Comparison of ENCODE assay signal across 21 cellular contexts in genomic region chr18:48989304-48990284, GRCh38. TPM values are rescaled to one million over a fixed set of nuclear protein-coding genes. Genes with fewer than 3 reads are reported as not detected.
DNase-seq lines count a peak whose midpoint lies in the region; ATAC-seq, FAIRE-seq and TF ChIP-seq lines count a peak whose summit lies in the region.
"Had no signal": no experiment of that assay in that cellular context is flagged by ENCODE, and none has a peak within 500 bp of the region (broad histone marks: within the 10 kb centered on the region; RNA-seq: fewer than 3 reads in every experiment).

No MANE protein-coding gene starts in this region.

- H3K4me1 ChIP-seq in vagina (peaks cover 22% of the 10 kb centered on the region), PC-3 (ENCODE audit: insufficient read depth, low read length) (peaks cover 46% of the 10 kb centered on the region)

- H2AFZ ChIP-seq in PC-3 (ENCODE audit: low read length), result no peak overlapping the region

- no TSS peak for BruUV-seq in PC-3 (replicated peaks; lab: Mats Ljungman, UMichigan)

- peaks cover 62% of the 10 kb centered on the region for H3K4me1 Mint-ChIP-seq in mesothelial cell of epicardium

- H3K9me3 Mint-ChIP-seq in mesothelial cell of epicardium, result no peaks in the 10 kb centered on the region
- H3K9me3 Mint-ChIP-seq: memory B cell had no signal

- H3K27ac ChIP-seq in vagina, result peak overlapping the region; percentile 44
- no peak overlapping the region; the same call in 1 of the 2 replicates for H3K27ac ChIP-seq in PC-3 (ENCODE audit: low read length)
- H3K27ac ChIP-seq: BLaER1, KMS-11 had no signal

- no peak for FAIRE-seq in RCC 7860 (lab: Jason Lieb, UNC)
- FAIRE-seq: GM12891 had no signal

- POLR2A ChIA-PET in PC-3 (lab: Charles Lee; ENCODE audit: unreplicated experiment), result no interaction called here

- H4K20me1 ChIP-seq in PC-3 (ENCODE audit: low read length), result no peaks in the 10 kb centered on the region
- H4K20me1 ChIP-seq: BLaER1 had no signal

- no peak overlapping the region for H3K9ac ChIP-seq in PC-3 (ENCODE audit: low read length)
- H3K9ac ChIP-seq: BLaER1, KMS-11, SK-N-SH had no signal

- H3K4me3 ChIP-seq in vagina (no peak overlapping the region), PC-3 (ENCODE audit: low read length) (no peak overlapping the region)
- H3K4me3 ChIP-seq: BLaER1 had no signal

- no peak overlapping the region for H3K4me2 ChIP-seq in PC-3 (ENCODE audit: low read length)
- H3K4me2 ChIP-seq: BLaER1, KMS-11, SK-N-SH had no signal

- no peaks in the 10 kb centered on the region for H3K36me3 Mint-ChIP-seq in mesothelial cell of epicardium
- H3K36me3 Mint-ChIP-seq: memory B cell had no signal

- no peaks in the 10 kb centered on the region for H3K79me2 ChIP-seq in PC-3 (ENCODE audit: low read length)

- intact Hi-C loops in vagina (cut with DNase I), result loop anchor here (5.0 kb wide), 1 partner anchor 32 kb away; no protein-coding TSS in a partner anchor
- intact Hi-C loops in PC-3 (cut with micrococcal nuclease), result no loop called here

- H3K36me3 ChIP-seq in vagina, result no peaks in the 10 kb centered on the region
- H3K36me3 ChIP-seq in PC-3 (ENCODE audit: low read depth, low read length), result no peaks in the 10 kb centered on the region
- H3K36me3 ChIP-seq: BLaER1 had no signal

- no peaks in the 10 kb centered on the region for H3K9me2 ChIP-seq in PC-3 (replicated peaks; ENCODE audit: low read length)
- H3K9me2 ChIP-seq: SK-N-SH had no signal

- ATAC-seq in PC-3 (no peak), GM21825 (IDR thresholded peaks at IDR 0.05; ENCODE audit: unreplicated experiment) (no peak), GM18873 (IDR thresholded peaks at IDR 0.05; ENCODE audit: low FRiP score, unreplicated experiment) (no peak)

- H3K27me3 ChIP-seq in vagina (no peaks in the 10 kb centered on the region), PC-3 (ENCODE audit: low read length) (no peaks in the 10 kb centered on the region)
- H3K27me3 ChIP-seq: BLaER1 had no signal

- H3F3A ChIP-seq in PC-3 (ENCODE audit: low read length, unreplicated experiment), result no peaks in the 10 kb centered on the region

- no peaks in the 10 kb centered on the region for H3K27me3 Mint-ChIP-seq in mesothelial cell of epicardium (ENCODE audit: low read depth)

- no peak for TF ChIP-seq POLR2A in vagina (IDR thresholded peaks at IDR 0.05)

- no peaks in the 10 kb centered on the region for H3K9me3 ChIP-seq in vagina
- no peaks in the 10 kb centered on the region for H3K9me3 ChIP-seq in PC-3 (ENCODE audit: low read length)
- H3K9me3 ChIP-seq: BLaER1, SK-N-SH had no signal

- peak; percentile 26 for DNase-seq in RCC 7860 (ENCODE audit: low spot score)
- DNase-seq in fibroblast of gingiva (ENCODE audit: low read depth), result peak; percentile 40
- no peak for DNase-seq in mesothelial cell of epicardium (ENCODE audit: low spot score in 2 of 2, unreplicated experiment in 2 of 2)
- DNase-seq in vagina (ENCODE audit: extremely low spot score in 2 of 2), result no peak
- no peak for DNase-seq in PC-3
- DNase-seq: activated CD4-positive, alpha-beta T cell treated with anti-CD3 and anti-CD28 coated beads for 4 hours; activated naive CD4-positive, alpha-beta T cell treated with Interleukin-2 at 50 U/mL for 16 hours; cortex of kidney; DMS 273 treated with DMSO at 0.1 percent for 48 hours; GF-D8; NCI-H1092; NCI-H526; OCI-M1; SK-N-SH; stimulated activated CD4-positive, alpha-beta T cell treated with anti-CD3 and anti-CD28 coated beads, Interleukin-2, amount 100 ng/mL, for 48 hours had no signal

- peak overlapping the region; percentile 87 for H3K27ac Mint-ChIP-seq in mesothelial cell of epicardium
- H3K27ac Mint-ChIP-seq: memory B cell had no signal

- H3K4me3 Mint-ChIP-seq in mesothelial cell of epicardium, result no peak overlapping the region
- H3K4me3 Mint-ChIP-seq: memory B cell had no signal

- CTCF ChIA-PET in PC-3 (lab: Charles Lee), result no interaction called here

- TF ChIP-seq CTCF in mesothelial cell of epicardium (IDR thresholded peaks at IDR 0.05; ENCODE audit: unreplicated experiment), result no peak
- TF ChIP-seq CTCF in vagina (IDR thresholded peaks at IDR 0.05), result no peak
- no peak for TF ChIP-seq CTCF in PC-3 (conservative IDR thresholded peaks at IDR 0.05; ENCODE audit: low read depth, low read length)

RNA-seq across cellular contexts. Expression of gene SMAD7, which starts 38.8 kb away (rescaled TPM):
- 75.5 to 77.6 TPM (median 76.8 TPM) in 3 replicates for total RNA-seq in mesothelial cell of epicardium
- total RNA-seq in vagina, result 34.1 TPM
- 7.9 and 9.4 TPM in 2 replicates for total RNA-seq in PC-3 (2014; rRNA removed)

Comparison
In these comparisons a context has a peak if more than half of its experiments do, and no peak if none do; other contexts are left out.
1. DNase-seq: peak in RCC 7860 (single experiment) and fibroblast of gingiva (single experiment); none in mesothelial cell of epicardium (0 of 2), vagina (0 of 2) and PC-3 (single experiment).